Comparison of ENCODE assay signal across 20 cellular contexts in the genomic region with DNA sequence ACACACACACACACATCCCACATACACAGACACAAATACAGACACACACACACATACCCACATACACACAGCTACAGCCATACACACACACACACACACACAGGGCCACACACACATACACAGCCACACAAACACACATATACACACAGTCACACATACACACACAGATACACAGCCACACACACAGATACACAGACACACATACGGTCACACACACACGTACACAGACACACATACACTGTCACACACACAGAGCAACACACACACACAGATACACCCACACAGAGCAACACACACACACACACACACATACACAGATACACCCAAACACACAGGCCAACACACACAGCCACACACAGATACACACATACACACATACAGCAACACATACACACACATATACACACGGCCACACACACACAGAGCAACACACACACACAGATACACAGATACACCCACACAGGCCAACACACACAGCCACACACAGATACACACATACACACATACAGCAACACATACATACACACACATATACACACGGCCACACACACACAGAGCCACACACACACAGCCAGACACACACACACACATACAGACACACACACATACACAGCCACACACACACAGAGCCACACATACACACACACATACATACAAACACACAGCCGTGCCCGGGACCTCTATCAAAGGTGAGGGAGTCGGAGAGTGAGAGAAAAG. TPM values are rescaled to one million over a fixed set of nuclear protein-coding genes. Genes with fewer than 3 reads are reported as not detected.
"Had no signal": no experiment of that assay in that cellular context is flagged by ENCODE, and none has a peak within 500 bp of the region (broad histone marks: within the 10 kb centered on the region; RNA-seq: fewer than 3 reads in every experiment).

No MANE protein-coding gene starts in this region.

- ATAC-seq: activated CD8-positive, alpha-beta memory T cell treated with anti-CD3 and anti-CD28 coated beads, Interleukin-2, amount 10 ng/mL, durations not matched to agents 7 days and 5 days; activated T-helper 17 cell treated with anti-CD3 and anti-CD28 coated beads, Interleukin-2, amount 50 U/mL, for 72 hours; left colon; natural killer cell treated with Interleukin-12 subunit alpha and Interleukin-12 subunit beta and Interleukin-15 and Interleukin-18, amount 100 ng/mL, for 72 hours had no signal

- H3K9me3 ChIP-seq: tibial nerve had no signal

- DNase-seq: activated CD4-positive, alpha-beta memory T cell treated with anti-CD3 and anti-CD28 coated beads for 36 hours; activated CD4-positive, alpha-beta T cell treated with anti-CD3 and anti-CD28 coated beads for 4 hours; activated CD8-positive, alpha-beta memory T cell treated with anti-CD3 and anti-CD28 coated beads, Interleukin-2, amount 10 ng/mL, durations not matched to agents 7 days and 5 days; activated naive CD4-positive, alpha-beta T cell; activated naive CD8-positive, alpha-beta T cell treated with anti-CD3 and anti-CD28 coated beads for 36 hours; amniotic stem cell; caudate nucleus; endodermal cell; foreskin fibroblast had no signal

- FAIRE-seq: colon, islet of Langerhans, TTC549 had no signal

- H3K27ac ChIP-seq: epithelial cell of prostate, hepatocyte, tibial nerve had no signal

- H2AFZ ChIP-seq: hepatocyte had no signal

- H3K4me2 ChIP-seq: hepatocyte had no signal

- H3K36me3 ChIP-seq: tibial nerve had no signal

- H3K79me2 ChIP-seq: hepatocyte had no signal

- H3K4me3 ChIP-seq: hepatocyte, lung, tibial nerve had no signal

RNA-seq across cellular contexts. Expression of gene IRF5, which starts 49.5 kb away (rescaled TPM):
- total RNA-seq: glomerular endothelial cell had no signal
- polyA plus RNA-seq: hepatocyte had no signal

RNA-seq across cellular contexts. Expression of gene FLNC, which starts 58.0 kb away (rescaled TPM):
- total RNA-seq: activated CD8-positive, alpha-beta memory T cell treated with anti-CD3 and anti-CD28 coated beads, Interleukin-2, amount 10 ng/mL, durations not matched to agents 7 days and 5 days; natural killer cell treated with Interleukin-12 subunit alpha and Interleukin-12 subunit beta and Interleukin-15 and Interleukin-18, amount 100 ng/mL, for 72 hours had no signal
